Comparison of ENCODE assay signal across 27 cellular contexts in genomic region chr1:2853711-2854110, GRCh38. TPM values are rescaled to one million over a fixed set of nuclear protein-coding genes. Genes with fewer than 3 reads are reported as not detected.
"Had no signal": no experiment of that assay in that cellular context is flagged by ENCODE, and none has a peak within 500 bp of the region (broad histone marks: within the 10 kb centered on the region; RNA-seq: fewer than 3 reads in every experiment).

No MANE protein-coding gene starts in this region.

- H3K9me3 ChIP-seq: ascending aorta, breast epithelium, esophagus muscularis mucosa, gastroesophageal sphincter had no signal

- DNase-seq: activated CD4-positive, alpha-beta memory T cell treated with anti-CD3 and anti-CD28 coated beads for 36 hours; activated CD4-positive, alpha-beta T cell treated with anti-CD3 and anti-CD28 coated beads for 36 hours; activated CD4-positive, alpha-beta T cell treated with anti-CD3 and anti-CD28 coated beads, Interleukin-2, amount 10 ng/mL, durations not matched to agents 24 days and 14 days; activated CD4-positive, CD25-positive, alpha-beta regulatory T cell; activated CD4-positive, CD25-positive, alpha-beta regulatory T cell treated with anti-CD3 and anti-CD28 coated beads, Interleukin-2, amount 50 U/mL, for 72 hours; activated CD8-positive, alpha-beta memory T cell treated with anti-CD3 and anti-CD28 coated beads, Interleukin-2, amount 50 U/mL, for 48 hours; activated gamma-delta T cell; activated naive CD4-positive, alpha-beta T cell; activated naive CD4-positive, alpha-beta T cell treated with anti-CD3 and anti-CD28 coated beads, Interleukin-2, amount 10 ng/mL, durations not matched to agents 7 days and 5 days; activated naive CD8-positive, alpha-beta T cell treated with anti-CD3 and anti-CD28 coated beads, Interleukin-2, amount 10 ng/mL, durations not matched to agents 7 days and 5 days; activated T-cell treated with anti-CD3 and anti-CD28 coated beads for 4 hours; activated T-cell treated with anti-CD3 and anti-CD28 coated beads, Interleukin-2, amount 50 U/mL, for 24 hours; activated T-cell treated with anti-CD3 and anti-CD28 coated beads, Interleukin-2, amount 50 U/mL, for 72 hours; cortex of kidney; dermis blood vessel endothelial cell; effector CD4-positive, alpha-beta T cell; effector memory CD8-positive, alpha-beta T cell; erythroblast; foreskin melanocyte; T-helper 2 cell had no signal

- H3K36me3 ChIP-seq: ascending aorta, breast epithelium, cardiac muscle cell, esophagus muscularis mucosa, gastroesophageal sphincter had no signal

- H3K27me3 ChIP-seq: ascending aorta, cardiac muscle cell had no signal

- FAIRE-seq: colon had no signal

- H3K27ac ChIP-seq: ascending aorta, breast epithelium, cardiac muscle cell, esophagus muscularis mucosa, gastroesophageal sphincter had no signal

- ATAC-seq: activated CD4-positive, alpha-beta T cell treated with anti-CD3 and anti-CD28 coated beads for 36 hours; activated naive CD4-positive, alpha-beta T cell treated with anti-CD3 and anti-CD28 coated beads, Interleukin-2, amount 50 U/mL, for 72 hours; activated T-cell treated with anti-CD3 and anti-CD28 coated beads, Interleukin-2, amount 50 U/mL, for 72 hours; effector memory CD8-positive, alpha-beta T cell; gastroesophageal sphincter had no signal

- H3K4me1 ChIP-seq: ascending aorta, breast epithelium, esophagus muscularis mucosa, gastroesophageal sphincter had no signal

- H3K4me3 ChIP-seq: ascending aorta, breast epithelium, cardiac muscle cell, esophagus muscularis mucosa, gastroesophageal sphincter had no signal

RNA-seq across cellular contexts. Expression of gene TTC34, which starts 52.2 kb away (rescaled TPM):
- total RNA-seq: cardiac muscle cell had no signal
- polyA plus RNA-seq: cardiac muscle cell had no signal
